In genomic region chr2:70086278-70086837, GRCh38 we compare ENCODE assay signal across 1 cellular context.
TF ChIP-seq lines count a peak whose summit lies in the region.

No MANE protein-coding gene starts in this region.

TF ChIP-seq in HepG2, 621 proteins besides CTCF, POLR2A, EP300 and RAD21 (continued from another document and continues in another):
- TF ChIP-seq ZNF703 (CRISPR knock-in tag; IDR thresholded peaks at IDR 0.05; ENCODE audit: borderline replicate concordance) (no peak; the same call in 1 of the 2 replicates), ZNF552 (CRISPR knock-in tag; IDR thresholded peaks at IDR 0.05; ENCODE audit: borderline replicate concordance) (no peak), PPARG (CRISPR knock-in tag; conservative IDR thresholded peaks at IDR 0.05) (peak; percentile 53; the same call in 1 of the 2 replicates), JARID2 (CRISPR knock-in tag; IDR thresholded peaks at IDR 0.05; ENCODE audit: insufficient replicate concordance) (no peak), WIZ (CRISPR knock-in tag; IDR thresholded peaks at IDR 0.05) (no peak; the same call in 1 of the 2 replicates), ZNF792 (CRISPR knock-in tag; IDR thresholded peaks at IDR 0.05) (peak; percentile 83), MAFG (CRISPR knock-in tag; IDR thresholded peaks at IDR 0.05) (no peak), CREB3 (CRISPR knock-in tag; IDR thresholded peaks at IDR 0.05) (0 out of 2 replicates have a peak, but pooled peaks have one; percentile 62), SP1 (IDR thresholded peaks at IDR 0.05) (no peak), SP1 (CRISPR knock-in tag; IDR thresholded peaks at IDR 0.05) (0 out of 2 replicates have a peak, but pooled peaks have one; percentile 77), IKZF1 (IDR thresholded peaks at IDR 0.05) (no peak), ZNF644 (CRISPR knock-in tag; IDR thresholded peaks at IDR 0.05; ENCODE audit: low read depth) (peak; percentile 79), ATF7-NPFF (CRISPR knock-in tag; IDR thresholded peaks at IDR 0.05; ENCODE audit: low read depth) (peak; percentile 60), GTF3A (CRISPR knock-in tag; conservative IDR thresholded peaks at IDR 0.05) (0 out of 2 replicates have a peak, but pooled peaks have one; percentile 36), ZNF646 (CRISPR knock-in tag; IDR thresholded peaks at IDR 0.05) (no peak), ZNF251 (CRISPR knock-in tag; IDR thresholded peaks at IDR 0.05) (0 out of 2 replicates have a peak, but pooled peaks have one; percentile 83), ZNF414 (CRISPR knock-in tag; IDR thresholded peaks at IDR 0.05) (no peak; the same call in none of the 2 replicates), IKZF5 (CRISPR knock-in tag; IDR thresholded peaks at IDR 0.05) (peak; percentile 81), ZNF570 (CRISPR knock-in tag; IDR thresholded peaks at IDR 0.05; ENCODE audit: borderline replicate concordance) (no peak), DPF2 (CRISPR knock-in tag; IDR thresholded peaks at IDR 0.05; ENCODE audit: borderline replicate concordance, low read depth) (no peak), ZNF331 (CRISPR knock-in tag; IDR thresholded peaks at IDR 0.05) (0 out of 2 replicates have a peak, but pooled peaks have one; percentile 33), ZNF264 (CRISPR knock-in tag; IDR thresholded peaks at IDR 0.05) (peak; percentile 96), ZBTB39 (CRISPR knock-in tag; IDR thresholded peaks at IDR 0.05) (no peak), ZNF280B (CRISPR knock-in tag; IDR thresholded peaks at IDR 0.05; ENCODE audit: borderline replicate concordance) (peak; percentile 66; the same call in 1 of the 2 replicates), ZNF557 (CRISPR knock-in tag; IDR thresholded peaks at IDR 0.05) (peak; percentile 46; the same call in 1 of the 2 replicates), SPEN (CRISPR knock-in tag; IDR thresholded peaks at IDR 0.05; ENCODE audit: low read depth) (peak; percentile 67), CREB1 (IDR thresholded peaks at IDR 0.05) (no peak), CREB1 (CRISPR knock-in tag; IDR thresholded peaks at IDR 0.05) (peak; percentile 24; the same call in 1 of the 2 replicates), HHEX (CRISPR knock-in tag; IDR thresholded peaks at IDR 0.05) (no peak), ARID3A (IDR thresholded peaks at IDR 0.05; ENCODE audit: low read depth, low read length) (no peak; the same call in 1 of the 2 replicates), NRL (CRISPR knock-in tag; IDR thresholded peaks at IDR 0.05; ENCODE audit: borderline replicate concordance) (peak; percentile 90), CBX1 (IDR thresholded peaks at IDR 0.05; ENCODE audit: low read depth) (peak; percentile 45), MAX (IDR thresholded peaks at IDR 0.05) (no peak), ZSCAN25 (CRISPR knock-in tag; IDR thresholded peaks at IDR 0.05) (0 out of 2 replicates have a peak, but pooled peaks have one; percentile 8), ARID2 (CRISPR knock-in tag; IDR thresholded peaks at IDR 0.05; ENCODE audit: borderline replicate concordance) (no peak), ZNF180 (CRISPR knock-in tag; IDR thresholded peaks at IDR 0.05; ENCODE audit: borderline replicate concordance, low read depth) (0 out of 2 replicates have a peak, but pooled peaks have one; percentile 79), CENPBD1 (CRISPR knock-in tag; IDR thresholded peaks at IDR 0.05; ENCODE audit: borderline replicate concordance, low read depth) (no peak), TAF1 (CRISPR knock-in tag; IDR thresholded peaks at IDR 0.05) (peak; percentile 87), ATF5 (CRISPR knock-in tag; IDR thresholded peaks at IDR 0.05; ENCODE audit: low read depth) (peak; percentile 44; the same call in 1 of the 2 replicates), PRMT3 (CRISPR knock-in tag; IDR thresholded peaks at IDR 0.05; ENCODE audit: borderline replicate concordance, low read depth) (no peak), FOSL1 (CRISPR knock-in tag; IDR thresholded peaks at IDR 0.05; ENCODE audit: borderline replicate concordance) (no peak), NCOR1 (IDR thresholded peaks at IDR 0.05; ENCODE audit: borderline replicate concordance, low read length) (no peak), ZNF670 (CRISPR knock-in tag; IDR thresholded peaks at IDR 0.05; ENCODE audit: borderline replicate concordance) (peak; percentile 73; the same call in 1 of the 2 replicates), SIX4 (CRISPR knock-in tag; IDR thresholded peaks at IDR 0.05) (0 out of 2 replicates have a peak, but pooled peaks have one; percentile 0), SP2 (CRISPR knock-in tag; IDR thresholded peaks at IDR 0.05) (peak; percentile 10; the same call in 1 of the 2 replicates), ZC3H4 (CRISPR knock-in tag; IDR thresholded peaks at IDR 0.05; ENCODE audit: borderline replicate concordance) (peak; percentile 98; the same call in 1 of the 2 replicates), EED (CRISPR knock-in tag; IDR thresholded peaks at IDR 0.05) (peak; percentile 50; the same call in 1 of the 2 replicates), ZNF510 (CRISPR knock-in tag; IDR thresholded peaks at IDR 0.05; ENCODE audit: low read depth) (peak; percentile 91; the same call in 1 of the 2 replicates), ZNF619 (CRISPR knock-in tag; IDR thresholded peaks at IDR 0.05) (peak; percentile 61; the same call in 1 of the 2 replicates), SRF (IDR thresholded peaks at IDR 0.05; ENCODE audit: low read depth, low read length) (no peak), ZNF775 (CRISPR knock-in tag; IDR thresholded peaks at IDR 0.05; ENCODE audit: borderline replicate concordance) (0 out of 2 replicates have a peak, but pooled peaks have one; percentile 20), CEBPB (IDR thresholded peaks at IDR 0.05; ENCODE audit: borderline replicate concordance, low read depth, low read length) (peak; percentile 99), PCBP1 (IDR thresholded peaks at IDR 0.05; ENCODE audit: borderline replicate concordance, low read depth, low read length) (no peak)
